Comparison of ENCODE assay signal across 13 cellular contexts in genomic region chr11:115996125-115996807, GRCh38.
A peak's percentile ranks its signal among the peaks of the same experiment; 100 is the strongest.
DNase-seq lines count a peak whose midpoint lies in the region; ATAC-seq and TF ChIP-seq lines count a peak whose summit lies in the region.
"Had no signal": no experiment of that assay in that cellular context is flagged by ENCODE, and none has a peak within 500 bp of the region (broad histone marks: within the 10 kb centered on the region; RNA-seq: fewer than 3 reads in every experiment).

No MANE protein-coding gene starts in this region.

- no peak overlapping the region for H3K27ac ChIP-seq in esophagus muscularis mucosa (replicated peaks in 1 of 4)
- H3K27ac ChIP-seq in CD4-positive, alpha-beta T cell (ENCODE audit: low read depth, low read length) = no peak overlapping the region
- no peak overlapping the region for H3K27ac ChIP-seq in trophoblast cell (ENCODE audit: low read depth, low read length)

- H2BK5ac ChIP-seq in trophoblast cell (ENCODE audit: low read depth, low read length, poor library complexity) = no peak overlapping the region

- no peaks in the 10 kb centered on the region for H3K27me3 ChIP-seq in esophagus muscularis mucosa
- H3K27me3 ChIP-seq in CD4-positive, alpha-beta T cell (ENCODE audit: control insufficient read depth, insufficient read depth, low read length) = no peaks in the 10 kb centered on the region
- H3K27me3 ChIP-seq in trophoblast cell (ENCODE audit: insufficient read depth, low read length) = no peaks in the 10 kb centered on the region

- CTCF ChIA-PET in CD4-positive, alpha-beta T cell (lab: Charles Lee) = no interaction called here

- peak; percentile 68 for DNase-seq in esophagus muscularis mucosa (ENCODE audit: extremely low spot score)
- DNase-seq in SIG-M5 (lab: John Stamatoyannopoulos, UW) = no peak
- no peak for DNase-seq in activated gamma-delta T cell (lab: John Stamatoyannopoulos, UW)
- no peak for DNase-seq in CD4-positive, alpha-beta T cell
- DNase-seq in trophoblast cell = no peak
- DNase-seq: activated CD4-positive, alpha-beta T cell treated with anti-CD3 and anti-CD28 coated beads for 36 hours; activated effector memory CD4-positive, alpha-beta T cell treated with Interleukin-2 at 50 U/mL for 16 hours; Calu3; naive B cell; small intestine had no signal

- H3K9me3 ChIP-seq in esophagus muscularis mucosa = no peaks in the 10 kb centered on the region
- H3K9me3 ChIP-seq in CD4-positive, alpha-beta T cell (ENCODE audit: control insufficient read depth, low read length) = no peaks in the 10 kb centered on the region
- H3K9me3 ChIP-seq in trophoblast cell (ENCODE audit: insufficient read depth, low read depth, low read length) = no peaks in the 10 kb centered on the region

- no peak for TF ChIP-seq POLR2A in esophagus muscularis mucosa (IDR thresholded peaks at IDR 0.05; ENCODE audit: low read depth)

- no peaks in the 10 kb centered on the region for H3K9me3 Mint-ChIP-seq in CD4-positive, alpha-beta T cell

- H3K4me3 Mint-ChIP-seq in CD4-positive, alpha-beta T cell = no peak overlapping the region
- H3K4me3 Mint-ChIP-seq: activated CD4-positive, alpha-beta T cell treated with anti-CD3 and anti-CD28 coated beads for 36 hours; naive B cell had no signal

- TF ChIP-seq EP300 in esophagus muscularis mucosa (IDR thresholded peaks at IDR 0.05) = no peak

- H3K9ac ChIP-seq in trophoblast cell (ENCODE audit: low read length) = no peak overlapping the region

- H3K4me3 ChIP-seq in esophagus muscularis mucosa (no peak overlapping the region), trophoblast cell (ENCODE audit: low read depth, low read length) (no peak overlapping the region)

- H3K79me2 ChIP-seq in trophoblast cell (ENCODE audit: control insufficient read depth, insufficient read depth, low read length, poor library complexity) = no peaks in the 10 kb centered on the region

- H3K27me3 Mint-ChIP-seq in CD4-positive, alpha-beta T cell = peaks cover 12% of the 10 kb centered on the region

- no peak overlapping the region for H3K18ac ChIP-seq in trophoblast cell (ENCODE audit: low read length)

- H3K4me2 ChIP-seq in trophoblast cell (ENCODE audit: low read length) = no peak overlapping the region

- H2BK120ac ChIP-seq in trophoblast cell (ENCODE audit: insufficient read depth, low read length, poor library complexity) = no peak overlapping the region

- ATAC-seq in GM19023 (IDR thresholded peaks at IDR 0.05; ENCODE audit: unreplicated experiment) (peak; percentile 95), GM21723 (IDR thresholded peaks at IDR 0.05; ENCODE audit: unreplicated experiment) (peak; percentile 99), HG03135 (IDR thresholded peaks at IDR 0.05; ENCODE audit: unreplicated experiment) (peak; percentile 98)
- ATAC-seq in CD4-positive, alpha-beta T cell (ENCODE audit: poor library complexity) = no peak
- ATAC-seq: activated CD4-positive, alpha-beta T cell treated with anti-CD3 and anti-CD28 coated beads for 36 hours had no signal

- POLR2A ChIA-PET in CD4-positive, alpha-beta T cell (lab: Charles Lee) = no interaction called here

- no peaks in the 10 kb centered on the region for H3K36me3 Mint-ChIP-seq in CD4-positive, alpha-beta T cell (ENCODE audit: low read depth)
- H3K36me3 Mint-ChIP-seq: naive B cell had no signal

- no peak overlapping the region for H2AFZ ChIP-seq in trophoblast cell (ENCODE audit: insufficient read depth, low read length, poor library complexity)

- intact Hi-C loops in esophagus muscularis mucosa (cut with DNase I) = no loop called here
- intact Hi-C loops in CD4-positive, alpha-beta T cell (cut with DNase I, micrococcal nuclease) = no loop called here

- H4K12ac ChIP-seq in trophoblast cell (ENCODE audit: low read depth, low read length) = no peak overlapping the region

- 91% methylated on average over 5 of the region's 5 CpGs for WGBS in esophagus muscularis mucosa
- WGBS in trophoblast cell (ENCODE audit: extremely low coverage, insufficient coverage, insufficient read length) = no CpG with 5 or more reads among the region's 5 CpGs

- H3K14ac ChIP-seq in trophoblast cell (ENCODE audit: low read length) = no peak overlapping the region

- no peak overlapping the region for H2AK5ac ChIP-seq in trophoblast cell (ENCODE audit: low read length)

- H3K4ac ChIP-seq in trophoblast cell (ENCODE audit: low read depth, low read length) = no peak overlapping the region

- TF ChIP-seq CTCF in esophagus muscularis mucosa (IDR thresholded peaks at IDR 0.05) = no peak
- no peak for TF ChIP-seq CTCF in CD4-positive, alpha-beta T cell (IDR thresholded peaks at IDR 0.05)

- no peak overlapping the region for H4K8ac ChIP-seq in trophoblast cell (ENCODE audit: low read depth, low read length)

- H2BK12ac ChIP-seq in trophoblast cell (ENCODE audit: low read length) = no peak overlapping the region

- H3K79me1 ChIP-seq in trophoblast cell (ENCODE audit: low read length) = no peaks in the 10 kb centered on the region

- no peaks in the 10 kb centered on the region for H3K4me1 Mint-ChIP-seq in CD4-positive, alpha-beta T cell (ENCODE audit: low read depth)
- H3K4me1 Mint-ChIP-seq: activated CD4-positive, alpha-beta T cell treated with anti-CD3 and anti-CD28 coated beads for 36 hours; naive B cell had no signal

- H3K36me3 ChIP-seq in esophagus muscularis mucosa (no peaks in the 10 kb centered on the region), trophoblast cell (ENCODE audit: control insufficient read depth in 1 of 2, insufficient read depth in 2 of 2, low read length in 2 of 2) (no peaks in the 10 kb centered on the region)

- H3K4me1 ChIP-seq in esophagus muscularis mucosa (no peaks in the 10 kb centered on the region), trophoblast cell (ENCODE audit: control insufficient read depth in 1 of 2, insufficient read depth in 2 of 2, low read length in 2 of 2) (no peaks in the 10 kb centered on the region)

- no peak overlapping the region for H4K91ac ChIP-seq in trophoblast cell (ENCODE audit: low read depth, low read length)

- H3K23ac ChIP-seq in trophoblast cell (ENCODE audit: low read length) = no peak overlapping the region

- H3K27ac Mint-ChIP-seq in CD4-positive, alpha-beta T cell = no peak overlapping the region
- H3K27ac Mint-ChIP-seq: activated CD4-positive, alpha-beta T cell treated with anti-CD3 and anti-CD28 coated beads for 36 hours had no signal
